In genomic region chr1:162627662-162628296, GRCh38 we compare ENCODE assay signal across 1 cellular context.
TF ChIP-seq lines count a peak whose summit lies in the region.

No MANE protein-coding gene starts in this region.

TF ChIP-seq in K562, 482 proteins besides CTCF, POLR2A, EP300 and RAD21 (continued from another document and continues in another):
- TF ChIP-seq MNT (conservative IDR thresholded peaks at IDR 0.05) = 0 out of 4 replicates have a peak, but pooled peaks of 1 of the 2 experiments have one; percentile 17
- TF ChIP-seq JUND (IDR thresholded peaks at IDR 0.05; ENCODE audit: borderline replicate concordance, low read depth, low read length) = 0 out of 2 replicates have a peak, but pooled peaks have one; percentile 37
- no peak; the same call in 2 of the 3 replicates for TF ChIP-seq JUND (tag; IDR thresholded peaks at IDR 0.05; ENCODE audit: borderline replicate concordance, low read depth, low read length)
- TF ChIP-seq SMARCC2 (IDR thresholded peaks at IDR 0.05; ENCODE audit: low read depth) = no peak
- TF ChIP-seq GTF2B (IDR thresholded peaks at IDR 0.05; ENCODE audit: extremely low read depth, insufficient read length) = no peak
- no peak for TF ChIP-seq HDAC6 (IDR thresholded peaks at IDR 0.05; ENCODE audit: low read depth, low read length)
- peak; percentile 12; the same call in 1 of the 2 replicates for TF ChIP-seq MGA (IDR thresholded peaks at IDR 0.05)
- TF ChIP-seq ZNF699 (CRISPR knock-in tag; IDR thresholded peaks at IDR 0.05; ENCODE audit: insufficient replicate concordance) = no peak
- no peak for TF ChIP-seq RBM39 (optimal IDR thresholded peaks at IDR 0.05; ENCODE audit: low read depth, low read length)
- no peak for TF ChIP-seq NFRKB (IDR thresholded peaks at IDR 0.05; ENCODE audit: low read depth)
- peak; percentile 94 for TF ChIP-seq CTCFL (IDR thresholded peaks at IDR 0.05; ENCODE audit: borderline replicate concordance, insufficient read depth, low read depth, low read length, poor library complexity, severe bottlenecking)
- TF ChIP-seq BRD9 (IDR thresholded peaks at IDR 0.05; ENCODE audit: low read depth, partially characterized antibody) = no peak
- no peak for TF ChIP-seq DNMT1 (IDR thresholded peaks at IDR 0.05)
- peak; percentile 52; the same call in 1 of the 2 replicates for TF ChIP-seq BHLHE40 (IDR thresholded peaks at IDR 0.05; ENCODE audit: low read length)
- TF ChIP-seq ZNF79 (CRISPR knock-in tag; IDR thresholded peaks at IDR 0.05; ENCODE audit: low read depth) = no peak
- TF ChIP-seq ZNF407 (IDR thresholded peaks at IDR 0.05; ENCODE audit: low read depth) = no peak
- TF ChIP-seq ZNF512 (tag; IDR thresholded peaks at IDR 0.05) = no peak
- TF ChIP-seq PBX2 (CRISPR knock-in tag; IDR thresholded peaks at IDR 0.05; ENCODE audit: low read depth) = no peak
- TF ChIP-seq PBX2 (tag; conservative IDR thresholded peaks at IDR 0.05; ENCODE audit: low read depth) = 0 out of 2 replicates have a peak, but pooled peaks have one; percentile 18
